ENCODE assay signal across 25 cellular contexts in the genomic region with DNA sequence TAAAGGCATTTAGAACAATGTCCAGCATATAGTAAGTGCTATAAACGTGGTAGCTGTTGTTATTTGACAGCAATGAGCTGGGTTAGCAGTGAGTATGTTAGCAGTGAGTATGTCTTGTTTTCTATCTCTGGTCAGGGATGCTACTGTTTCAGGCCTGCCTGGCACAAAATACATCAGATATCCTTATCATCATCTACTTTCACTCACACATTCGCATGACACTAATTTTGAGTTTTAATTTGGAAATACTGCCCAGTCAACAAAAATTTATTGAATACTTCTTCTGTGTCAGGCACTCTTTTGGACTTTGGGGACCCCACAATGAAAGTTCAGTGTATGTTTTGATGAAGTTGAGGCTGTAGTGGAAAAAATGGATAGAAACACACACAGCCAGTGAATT.
DNase-seq lines count a peak whose midpoint lies in the region; ATAC-seq, FAIRE-seq and TF ChIP-seq lines count a peak whose summit lies in the region.
"Had no signal": no experiment of that assay in that cellular context is flagged by ENCODE, and none has a peak within 500 bp of the region (broad histone marks: within the 10 kb centered on the region; RNA-seq: fewer than 3 reads in every experiment).

No MANE protein-coding gene starts in this region.

- no peak overlapping the region for H4K8ac ChIP-seq in IMR-90 (ENCODE audit: low read depth in 2 of 2, low read length in 2 of 2)

- H3K79me2 ChIP-seq in HepG2 (ENCODE audit: insufficient read depth, low read length) = no peaks in the 10 kb centered on the region

- 0 out of 2 replicates have a peak overlapping the region, but pooled peaks have one; percentile 3 for H2BK120ac ChIP-seq in IMR-90 (ENCODE audit: low read depth, low read length)

- H3K18ac ChIP-seq in IMR-90 (ENCODE audit: low read depth, low read length) = no peak overlapping the region

- 0% methylated on average over 2 of the region's 2 CpGs for WGBS in HepG2 (ENCODE audit: low lambda C conversion rate)
- 75% methylated on average over 2 of the region's 2 CpGs for WGBS in right lobe of liver (ENCODE audit: insufficient coverage, low coverage, low lambda C conversion rate, missing lambda C conversion rate)
- WGBS in IMR-90 (ENCODE audit: extremely low coverage in 2 of 2, insufficient read length in 1 of 2), 2 experiments = no CpG with 5 or more reads among the region's 2 CpGs

- TF ChIP-seq RAD21 in HepG2 (CRISPR knock-in tag; IDR thresholded peaks at IDR 0.05) (no peak), IMR-90 (IDR thresholded peaks at IDR 0.05; ENCODE audit: low read length) (no peak)

- no peak for TF ChIP-seq CTCF in HepG2 (CRISPR knock-in tag; IDR thresholded peaks at IDR 0.05)
- TF ChIP-seq CTCF in right lobe of liver (IDR thresholded peaks at IDR 0.05) = no peak
- no peak for TF ChIP-seq CTCF in IMR-90 (conservative IDR thresholded peaks at IDR 0.05; ENCODE audit: low read depth, low read length)

- 0 out of 2 replicates have a peak overlapping the region, but pooled peaks have one; percentile 28 for H2AK5ac ChIP-seq in IMR-90 (ENCODE audit: low read depth, low read length)

- dilution Hi-C loops in IMR-90 (cut with HindIII; ENCODE audit: low sequenced_read_pairs, unreplicated experiment) = no loop called here

- H4K20me1 ChIP-seq in HepG2 (ENCODE audit: insufficient read depth, low read length) (no peaks in the 10 kb centered on the region), IMR-90 (ENCODE audit: insufficient read depth, low read length) (no peaks in the 10 kb centered on the region)
- H4K20me1 ChIP-seq: BLaER1 treated with 17β-estradiol and CSF1 and Interleukin-3, amounts not matched to agents 10 nM and 100 nM had no signal

- H4K5ac ChIP-seq in IMR-90 (ENCODE audit: low read depth, low read length) = no peak overlapping the region

- no peak overlapping the region; the same call in 2 of the 3 replicates for H2BK15ac ChIP-seq in IMR-90 (ENCODE audit: low read depth, low read length)

- peak overlapping the region; percentile 55; the same call in 1 of the 2 replicates for H2BK20ac ChIP-seq in IMR-90 (ENCODE audit: low read depth, low read length)

- H3K4me2 ChIP-seq in HepG2 (ENCODE audit: low read depth, low read length) (no peak overlapping the region), IMR-90 (ENCODE audit: low read depth, low read length) (no peak overlapping the region)
- H3K4me2 ChIP-seq: BLaER1 treated with 17β-estradiol and CSF1 and Interleukin-3, amounts not matched to agents 10 nM and 100 nM had no signal

- TF ChIP-seq EP300 in HepG2 (IDR thresholded peaks at IDR 0.05; ENCODE audit: low read depth in 2 of 2, low read length in 2 of 2) (no peak), HepG2 (CRISPR knock-in tag; IDR thresholded peaks at IDR 0.05; ENCODE audit: borderline replicate concordance) (no peak)

- no peak overlapping the region for H4K91ac ChIP-seq in IMR-90 (ENCODE audit: insufficient read depth, low read depth, low read length)

- H3K4me3 ChIP-seq in HepG2 (replicated peaks in 1 of 3; ENCODE audit: insufficient read depth in 1 of 3, low read depth in 2 of 3, low read length in 3 of 3) = no peak overlapping the region
- H3K4me3 ChIP-seq in right lobe of liver = no peak overlapping the region
- H3K4me3 ChIP-seq in IMR-90 (ENCODE audit: insufficient read depth, low read depth, low read length) = no peak overlapping the region
- H3K4me3 ChIP-seq: BLaER1 treated with 17β-estradiol and CSF1 and Interleukin-3, amounts not matched to agents 10 nM and 100 nM; GM12878 had no signal

- no peaks in the 10 kb centered on the region for H3K4me1 ChIP-seq in HepG2 (ENCODE audit: insufficient read depth, low read length)
- H3K4me1 ChIP-seq in right lobe of liver = peaks cover 0 to 16% (median 6%) of the 10 kb centered on the region in 4 donors
- peaks cover 16% of the 10 kb centered on the region for H3K4me1 ChIP-seq in IMR-90 (ENCODE audit: control insufficient read depth, insufficient read depth, low read length)
- H3K4me1 ChIP-seq: Caco-2 had no signal

- TF ChIP-seq POLR2A in HepG2 (IDR thresholded peaks at IDR 0.05; ENCODE audit: insufficient read depth in 1 of 2, low read depth in 2 of 2, low read length in 2 of 2) (no peak), right lobe of liver (IDR thresholded peaks at IDR 0.05) (no peak), IMR-90 (IDR thresholded peaks at IDR 0.05; ENCODE audit: low read depth, low read length) (no peak)

- POLR2A ChIA-PET in HepG2 (lab: Yijun Ruan, JAX) (no interaction called here), IMR-90 (lab: Charles Lee; ENCODE audit: unreplicated experiment) (no interaction called here)

- H3K79me1 ChIP-seq in IMR-90 (ENCODE audit: low read depth in 1 of 2, low read length in 2 of 2) = no peaks in the 10 kb centered on the region

- no peak overlapping the region for H3K56ac ChIP-seq in IMR-90 (ENCODE audit: extremely low read depth, insufficient read depth, low read length)

- no peak overlapping the region for H3K23ac ChIP-seq in IMR-90 (ENCODE audit: low read depth, low read length)

- no peak overlapping the region for H2AFZ ChIP-seq in HepG2 (ENCODE audit: low read length)
- no peak overlapping the region for H2AFZ ChIP-seq in IMR-90 (replicated peaks; ENCODE audit: low read length, poor library complexity)

- no peak for FAIRE-seq in HepG2 (lab: Jason Lieb, UNC)
- peak; percentile 89 for FAIRE-seq in urothelium cell line (lab: Jason Lieb, UNC)
- FAIRE-seq: A204.1, D721Med, GM12878, GM12892, GM18507 had no signal

- ATAC-seq in HepG2 = no peak
- ATAC-seq in right lobe of liver = no peak
- ATAC-seq in IMR-90 (ENCODE audit: low read depth) = no peak
- ATAC-seq: CD8-positive, alpha-beta T cell; GM12878 had no signal

- no peak overlapping the region for H2BK5ac ChIP-seq in IMR-90 (ENCODE audit: low read depth, low read length, poor library complexity, severe bottlenecking)

- no peaks in the 10 kb centered on the region for H3K9me3 ChIP-seq in HepG2 (ENCODE audit: low read length)
- no peaks in the 10 kb centered on the region for H3K9me3 ChIP-seq in right lobe of liver
- H3K9me3 ChIP-seq in IMR-90 (ENCODE audit: control insufficient read depth, insufficient read depth, low read length) = no peaks in the 10 kb centered on the region
- H3K9me3 ChIP-seq: Caco-2 had no signal

- BruUV-seq in HepG2 (replicated peaks; lab: Mats Ljungman, UMichigan) = no TSS peak
- no TSS peak for BruUV-seq in IMR-90 (replicated peaks; lab: Mats Ljungman, UMichigan)

- no peak overlapping the region for H2AK9ac ChIP-seq in IMR-90 (replicated peaks; ENCODE audit: low read depth, low read length, poor library complexity)

- no peak overlapping the region for H3K4ac ChIP-seq in IMR-90 (ENCODE audit: low read depth, low read length)

- intact Hi-C loops in HepG2 (cut with micrococcal nuclease; ENCODE audit: unreplicated experiment) (no loop called here), right lobe of liver (cut with DNase I) (no loop called here), IMR-90 (cut with micrococcal nuclease) (loop anchor here (5.0 kb wide), 1 partner anchor 54 kb away; no protein-coding TSS in a partner anchor)

- H3K27ac ChIP-seq in HepG2 (ENCODE audit: extremely low read length, insufficient read depth, low read length) (no peak overlapping the region), right lobe of liver (no peak overlapping the region), IMR-90 (ENCODE audit: insufficient read depth, low read length) (no peak overlapping the region)
- H3K27ac ChIP-seq: BLaER1 treated with 17β-estradiol and CSF1 and Interleukin-3, amounts not matched to agents 10 nM and 100 nM; C4-2B had no signal

- in situ Hi-C loops in HepG2 (cut with HindIII; ENCODE audit: extremely low pct_ligation_motif_present, low pct_unique_long_range_greater_than_20kb) (no loop called here), IMR-90 (cut with MboI; ENCODE audit: low sequenced_read_pairs) (no loop called here)

- peaks cover 0 to 13% of the 10 kb centered on the region in 2 experiments; a peak in 2 of 5 replicates for H3K27me3 ChIP-seq in HepG2 (ENCODE audit: control insufficient read depth in 1 of 2, insufficient read depth in 2 of 2, low read length in 2 of 2)
- no peaks in the 10 kb centered on the region for H3K27me3 ChIP-seq in right lobe of liver
- H3K27me3 ChIP-seq in IMR-90 (ENCODE audit: control insufficient read depth, insufficient read depth, low read length) = no peaks in the 10 kb centered on the region
- H3K27me3 ChIP-seq: BLaER1 treated with 17β-estradiol and CSF1 and Interleukin-3, amounts not matched to agents 10 nM and 100 nM had no signal

- no peaks in the 10 kb centered on the region; the same call in 1 of the 2 replicates for H3K9me1 ChIP-seq in IMR-90 (ENCODE audit: insufficient read depth, low read length)

- H3K9ac ChIP-seq in HepG2 (ENCODE audit: insufficient read depth, low read depth, low read length) (no peak overlapping the region), IMR-90 (ENCODE audit: low read depth, low read length) (no peak overlapping the region)
- H3K9ac ChIP-seq: BLaER1 treated with 17β-estradiol and CSF1 and Interleukin-3, amounts not matched to agents 10 nM and 100 nM had no signal

- no peak overlapping the region for H3K14ac ChIP-seq in IMR-90 (replicated peaks; ENCODE audit: low read depth, low read length)

- no peak for DNase-seq in HepG2 (ENCODE audit: low spot score)
- DNase-seq in right lobe of liver = no peak
- no peak for DNase-seq in IMR-90
- no peak for DNase-seq in urothelium cell line (ENCODE audit: low spot score)
- no peak for DNase-seq in stimulated activated CD4-positive, alpha-beta T cell treated with anti-CD3 and anti-CD28 coated beads, Interleukin-1b, Interleukin-23, amount 100 ng/mL, for 48 hours
- no peak for DNase-seq in GM19240 (ENCODE audit: insufficient read length, low spot score)
- DNase-seq: 8988T; AML-193; Caco-2; Calu3; CD4-positive, alpha-beta T cell; CD8-positive, alpha-beta T cell; DMS153; DMS53; DMS79; DND-41; EL; GDM1 had no signal

- CTCF ChIA-PET in HepG2 (lab: Yijun Ruan, JAX; ENCODE audit: low intra/inter-chr PET ratio, low total read pairs) (no interaction called here), IMR-90 (lab: Yijun Ruan, JAX) (interaction anchor here (0.6 to 1.1 kb wide), 2 partner anchors 78 to 208 kb away, joined by 3 read pairs; no protein-coding TSS in a partner anchor)

- H3K36me3 ChIP-seq in HepG2 (replicated peaks in 1 of 2; ENCODE audit: control insufficient read depth in 1 of 2, insufficient read depth in 2 of 2, low read length in 2 of 2) (no peaks in the 10 kb centered on the region), right lobe of liver (no peaks in the 10 kb centered on the region), IMR-90 (ENCODE audit: control insufficient read depth, insufficient read depth, low read length) (no peaks in the 10 kb centered on the region)
- H3K36me3 ChIP-seq: BLaER1 treated with 17β-estradiol and CSF1 and Interleukin-3, amounts not matched to agents 10 nM and 100 nM had no signal

TF ChIP-seq in HepG2, 621 proteins besides CTCF, POLR2A, EP300 and RAD21 (continues in another document):
- TF ChIP-seq MAFF (IDR thresholded peaks at IDR 0.05; ENCODE audit: low read depth, low read length) (peak; percentile 53; the same call in 1 of the 2 replicates), MAFK (conservative IDR thresholded peaks at IDR 0.05 in 1 of 2, IDR thresholded peaks at IDR 0.05 in 1 of 2; ENCODE audit: low read length in 2 of 2) (peak; percentile 51 to 75; a peak in 3 of 4 replicates)

TF ChIP-seq in IMR-90, 13 proteins besides CTCF, POLR2A, EP300 and RAD21 (continues in another document):
- TF ChIP-seq MAFK (IDR thresholded peaks at IDR 0.05; ENCODE audit: low read depth, low read length) (peak; percentile 26; the same call in 1 of the 2 replicates), MAZ (IDR thresholded peaks at IDR 0.05; ENCODE audit: borderline replicate concordance, low read depth, low read length) (no peak)
